In the genomic region with DNA sequence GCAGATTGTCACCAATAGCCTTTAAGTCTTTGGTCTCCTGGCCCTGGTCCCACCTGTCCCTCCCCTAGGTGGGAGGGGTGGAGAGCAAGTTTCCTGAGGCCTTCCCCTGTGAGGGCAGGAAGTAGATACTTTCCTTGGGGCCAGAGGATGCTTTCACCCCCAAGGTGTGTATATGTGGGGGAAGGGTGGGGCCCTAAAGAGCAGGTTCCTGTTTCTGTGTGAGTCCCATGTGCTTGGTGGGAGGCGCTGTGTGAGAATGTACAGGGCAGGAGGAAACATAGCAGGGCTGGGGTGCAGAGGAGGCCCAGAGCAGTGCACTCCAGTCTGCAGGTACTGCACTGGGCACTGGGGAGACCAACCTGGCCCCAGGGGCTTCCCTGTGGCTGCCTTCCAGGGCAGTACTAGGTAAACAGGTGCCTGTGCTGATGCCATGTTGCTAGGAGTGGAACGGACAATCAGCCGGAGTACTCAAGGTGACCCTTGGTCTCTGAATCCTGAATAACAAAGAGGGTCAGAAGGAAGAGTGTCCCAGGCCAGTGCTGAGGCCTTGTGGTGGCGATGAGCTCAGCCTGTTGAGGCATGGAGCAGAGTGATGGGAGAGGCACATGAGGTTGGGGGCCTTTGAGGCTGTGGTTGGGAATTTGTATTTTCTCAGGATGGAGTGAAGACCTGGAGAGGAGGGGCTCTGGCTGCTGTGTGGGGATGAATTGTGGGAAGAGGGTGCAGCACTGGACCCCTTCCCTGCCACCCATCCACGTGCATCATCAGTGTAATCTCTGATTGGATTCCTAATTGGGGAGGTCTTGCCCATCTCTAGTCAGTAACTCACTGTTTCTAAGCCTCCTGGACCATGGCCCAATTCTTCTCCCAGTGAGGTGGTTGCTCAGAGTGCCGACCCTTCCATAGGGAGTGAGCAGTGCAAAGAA, we compare ENCODE assay signal across 8 cellular contexts. TPM values are rescaled to one million over a fixed set of nuclear protein-coding genes. Genes with fewer than 3 reads are reported as not detected.
DNase-seq lines count a peak whose midpoint lies in the region; ATAC-seq and TF ChIP-seq lines count a peak whose summit lies in the region.

No MANE protein-coding gene starts in this region.

- peaks cover 65 to 88% (median 78%) of the 10 kb centered on the region in 11 experiments for H3K36me3 ChIP-seq in BLaER1 treated with 17β-estradiol and CSF1 and Interleukin-3, amounts not matched to agents 10 nM and 100 nM
- peaks cover 18% of the 10 kb centered on the region; the same call in 1 of the 2 replicates for H3K36me3 ChIP-seq in Loucy (ENCODE audit: insufficient read depth, low read length)
- peaks cover 60% of the 10 kb centered on the region for H3K36me3 ChIP-seq in iPS-15b (ENCODE audit: control insufficient read depth, insufficient read depth, low read length)

- peaks cover 95% of the 10 kb centered on the region for H3K79me2 ChIP-seq in Loucy (ENCODE audit: insufficient read depth, low read length)

- H3K9me3 Mint-ChIP-seq in activated T-helper 17 cell treated with anti-CD3 and anti-CD28 coated beads, Interleukin-2, amount 50 U/mL, for 72 hours = no peaks in the 10 kb centered on the region

- H3K27me3 ChIP-seq in BLaER1 treated with 17β-estradiol and CSF1 and Interleukin-3, amounts not matched to agents 10 nM and 100 nM = no peaks in the 10 kb centered on the region
- H3K27me3 ChIP-seq in Loucy (ENCODE audit: insufficient read depth, low read length, poor library complexity, severe bottlenecking) = no peaks in the 10 kb centered on the region
- no peaks in the 10 kb centered on the region for H3K27me3 ChIP-seq in iPS-15b (ENCODE audit: control insufficient read depth, insufficient read depth, low read length)

- peak overlapping the region; percentile 89 for H3K27ac Mint-ChIP-seq in activated T-helper 17 cell treated with anti-CD3 and anti-CD28 coated beads, Interleukin-2, amount 50 U/mL, for 72 hours

- no peak overlapping the region for H2AFZ ChIP-seq in Loucy (ENCODE audit: low read length)

- peak overlapping the region; percentile 94 to 99 (median 97) for H3K9ac ChIP-seq in BLaER1 treated with 17β-estradiol and CSF1 and Interleukin-3, amounts not matched to agents 10 nM and 100 nM
- H3K9ac ChIP-seq in Loucy (ENCODE audit: low read depth, low read length, poor library complexity, severe bottlenecking) (peak overlapping the region; percentile 94), iPS-15b (ENCODE audit: low read depth, low read length) (peak overlapping the region; percentile 47)

- peak overlapping the region; percentile 8 to 93 (median 61); a peak in 17 of 22 replicates for H3K27ac ChIP-seq in BLaER1 treated with 17β-estradiol and CSF1 and Interleukin-3, amounts not matched to agents 10 nM and 100 nM

- peak; percentile 10 for ATAC-seq in activated T-helper 17 cell treated with anti-CD3 and anti-CD28 coated beads, Interleukin-2, amount 50 U/mL, for 72 hours (replicated peaks)
- peak; percentile 26 for ATAC-seq in stimulated activated naive CD8-positive, alpha-beta T cell treated with anti-CD3 and anti-CD28 coated beads, Interleukin-15, Interleukin-2, amounts not matched to agents 100 U/mL and 50 U/mL, for 24 hours
- no peak for ATAC-seq in HG03354 (IDR thresholded peaks at IDR 0.05; ENCODE audit: poor library complexity, severe bottlenecking, unreplicated experiment)

- peaks cover 76 to 90% (median 78%) of the 10 kb centered on the region in 10 experiments for H3K4me1 ChIP-seq in BLaER1 treated with 17β-estradiol and CSF1 and Interleukin-3, amounts not matched to agents 10 nM and 100 nM
- H3K4me1 ChIP-seq in Loucy (ENCODE audit: insufficient read depth, low read length, poor library complexity, severe bottlenecking) (peaks cover 59% of the 10 kb centered on the region), iPS-15b (ENCODE audit: control insufficient read depth, insufficient read depth, low read length) (peaks cover 35% of the 10 kb centered on the region)

- H3K9me3 ChIP-seq in BLaER1 treated with 17β-estradiol and CSF1 and Interleukin-3, amounts not matched to agents 10 nM and 100 nM (replicated peaks in 1 of 11) = no peaks in the 10 kb centered on the region
- H3K9me3 ChIP-seq in Loucy (ENCODE audit: insufficient read depth, low read depth, low read length) = no peaks in the 10 kb centered on the region
- no peaks in the 10 kb centered on the region for H3K9me3 ChIP-seq in iPS-15b (ENCODE audit: control insufficient read depth, insufficient read depth, low read length)

- H3K4me3 Mint-ChIP-seq in activated T-helper 17 cell treated with anti-CD3 and anti-CD28 coated beads, Interleukin-2, amount 50 U/mL, for 72 hours = peak overlapping the region; percentile 94

- peak; percentile 57 for DNase-seq in stimulated activated naive CD8-positive, alpha-beta T cell treated with anti-CD3 and anti-CD28 coated beads, Interleukin-15, Interleukin-2, amounts not matched to agents 100 U/mL and 50 U/mL, for 24 hours
- DNase-seq in amniotic stem cell (lab: John Stamatoyannopoulos, UW) (no peak), AG08396 (ENCODE audit: low spot score) (no peak)

- peaks cover 62% of the 10 kb centered on the region for H3K4me1 Mint-ChIP-seq in activated T-helper 17 cell treated with anti-CD3 and anti-CD28 coated beads, Interleukin-2, amount 50 U/mL, for 72 hours

- H4K20me1 ChIP-seq in BLaER1 treated with 17β-estradiol and CSF1 and Interleukin-3, amounts not matched to agents 10 nM and 100 nM = peaks cover 93 to 98% (median 95%) of the 10 kb centered on the region in 11 experiments
- peaks cover 91% of the 10 kb centered on the region for H4K20me1 ChIP-seq in Loucy (ENCODE audit: insufficient read depth, low read length, poor library complexity, severe bottlenecking)

- H3K27me3 Mint-ChIP-seq in activated T-helper 17 cell treated with anti-CD3 and anti-CD28 coated beads, Interleukin-2, amount 50 U/mL, for 72 hours = no peaks in the 10 kb centered on the region

- peak overlapping the region in 9 of 10 experiments; percentile 5 to 100 (median 95); a peak in 13 of 20 replicates for H3K4me3 ChIP-seq in BLaER1 treated with 17β-estradiol and CSF1 and Interleukin-3, amounts not matched to agents 10 nM and 100 nM
- H3K4me3 ChIP-seq in Loucy (ENCODE audit: low read length, poor library complexity, severe bottlenecking) (peak overlapping the region; percentile 96), iPS-15b (ENCODE audit: low read depth, low read length) (peak overlapping the region; percentile 18)

- H3K36me3 Mint-ChIP-seq in activated T-helper 17 cell treated with anti-CD3 and anti-CD28 coated beads, Interleukin-2, amount 50 U/mL, for 72 hours (ENCODE audit: low read depth) = peaks cover 90% of the 10 kb centered on the region

- peak overlapping the region; percentile 93 to 100 (median 99) for H3K4me2 ChIP-seq in BLaER1 treated with 17β-estradiol and CSF1 and Interleukin-3, amounts not matched to agents 10 nM and 100 nM
- H3K4me2 ChIP-seq in Loucy (ENCODE audit: low read depth, low read length, poor library complexity, severe bottlenecking) = peak overlapping the region; percentile 87

- TF ChIP-seq CTCF in Loucy (conservative IDR thresholded peaks at IDR 0.05; ENCODE audit: low read length) = no peak

- no peaks in the 10 kb centered on the region for H3F3A ChIP-seq in Loucy (ENCODE audit: low read depth)

- H3K9me2 ChIP-seq in Loucy (replicated peaks; ENCODE audit: low read depth, low read length) = no peaks in the 10 kb centered on the region

RNA-seq across cellular contexts. Expression of gene EGLN2, which starts 5.1 kb away (rescaled TPM):
- 10 to 100 TPM; 78.1 to 86.8 TPM for total RNA-seq in activated T-helper 17 cell treated with anti-CD3 and anti-CD28 coated beads, Interleukin-2, amount 50 U/mL, for 72 hours

RNA-seq across cellular contexts. Expression of gene RAB4B, which starts 26.1 kb away (rescaled TPM):
- 10 to 100 TPM; 29.0 to 31.3 TPM for total RNA-seq in activated T-helper 17 cell treated with anti-CD3 and anti-CD28 coated beads, Interleukin-2, amount 50 U/mL, for 72 hours

RNA-seq across cellular contexts. Expression of gene MIA, which starts 28.8 kb away (rescaled TPM):
- total RNA-seq in activated T-helper 17 cell treated with anti-CD3 and anti-CD28 coated beads, Interleukin-2, amount 50 U/mL, for 72 hours = 1 to 10 TPM in 1 of 2 donors, not detected in 1; 5.7 TPM

RNA-seq across cellular contexts. Expression of gene CYP2A6, which starts 46.1 kb away (rescaled TPM):
- total RNA-seq in activated T-helper 17 cell treated with anti-CD3 and anti-CD28 coated beads, Interleukin-2, amount 50 U/mL, for 72 hours = not detected

RNA-seq across cellular contexts. Expression of gene SNRPA, which starts 53.1 kb away (rescaled TPM):
- 100 to 1,000 TPM; 171 to 175 TPM for total RNA-seq in activated T-helper 17 cell treated with anti-CD3 and anti-CD28 coated beads, Interleukin-2, amount 50 U/mL, for 72 hours

Comparison
In these comparisons a context has a peak if more than half of its experiments do, and no peak if none do; other contexts are left out.
1. H3K4me3 ChIP-seq: peak in every context shown above with its lines; median percentile 96 in Loucy; 95 in BLaER1 treated with 17β-estradiol and CSF1 and Interleukin-3, amounts not matched to agents 10 nM and 100 nM; 18 in iPS-15b.
2. H3K9ac ChIP-seq: peak in every context shown above with its lines; median percentile 97 in BLaER1 treated with 17β-estradiol and CSF1 and Interleukin-3, amounts not matched to agents 10 nM and 100 nM; 94 in Loucy; 47 in iPS-15b.